In genomic region chr12:132156926-132157325, GRCh38 we compare ENCODE assay signal across 24 cellular contexts.
"Had no signal": no experiment of that assay in that cellular context is flagged by ENCODE, and none has a peak within 500 bp of the region (broad histone marks: within the 10 kb centered on the region; RNA-seq: fewer than 3 reads in every experiment).

No MANE protein-coding gene starts in this region.

- H3K79me2 ChIP-seq: hepatocyte had no signal

- H3K36me3 ChIP-seq: colonic mucosa, neural progenitor cell, prostate gland had no signal

- H2AFZ ChIP-seq: hepatocyte, neural progenitor cell had no signal

- FAIRE-seq: kidney had no signal

- H3K27ac ChIP-seq: colonic mucosa, esophagus muscularis mucosa, foreskin keratinocyte, gastroesophageal sphincter, heart left ventricle, hepatocyte, neural progenitor cell, prostate gland, right atrium auricular region, sigmoid colon, testis, tibial artery, upper lobe of left lung had no signal

- H3K4me1 ChIP-seq: colonic mucosa, foreskin keratinocyte, neural progenitor cell, prostate gland, testis had no signal

- H3K4me3 ChIP-seq: colonic mucosa, esophagus muscularis mucosa, gastroesophageal sphincter, heart left ventricle, hepatocyte, lung, neural progenitor cell, prostate gland, right atrium auricular region, sigmoid colon, testis, tibial artery, upper lobe of left lung had no signal

- ATAC-seq: foreskin keratinocyte; gastroesophageal sphincter; heart left ventricle; left lobe of liver; naive thymus-derived CD4-positive, alpha-beta T cell; stimulated activated effector memory CD8-positive, alpha-beta T cell treated with anti-CD3 and anti-CD28 coated beads, Interleukin-12 subunit alpha, Interleukin-12 subunit beta, amount 100 ng/mL, for 72 hours; stimulated activated naive CD8-positive, alpha-beta T cell treated with anti-CD3 and anti-CD28 coated beads, Interleukin-15, Interleukin-2, amounts not matched to agents 100 U/mL and 50 U/mL, for 24 hours had no signal

- H3K27me3 ChIP-seq: colonic mucosa, foreskin keratinocyte, heart left ventricle, hepatocyte, right atrium auricular region, sigmoid colon, testis, tibial artery, upper lobe of left lung had no signal

- H3K9me3 ChIP-seq: colonic mucosa, esophagus muscularis mucosa, gastroesophageal sphincter, heart left ventricle, prostate gland, right atrium auricular region, sigmoid colon, testis, tibial artery, upper lobe of left lung had no signal

- DNase-seq: colonic mucosa; effector CD8-positive, alpha-beta T cell; foreskin keratinocyte; heart left ventricle; kidney; nucleus accumbens; sigmoid colon; stimulated activated CD4-positive, alpha-beta T cell treated with anti-CD3 and anti-CD28 coated beads, Interleukin-2, amount 100 ng/mL, for 24 hours; stimulated activated CD4-positive, alpha-beta T cell treated with anti-CD3 and anti-CD28 coated beads, Interleukin-4, amount 100 ng/mL, for 24 hours; stimulated activated naive CD8-positive, alpha-beta T cell treated with anti-CD3 and anti-CD28 coated beads, Interleukin-15, Interleukin-2, amounts not matched to agents 100 U/mL and 50 U/mL, for 24 hours; substantia nigra; testis; tibial artery; upper lobe of left lung had no signal

- H3K4me2 ChIP-seq: hepatocyte, neural progenitor cell had no signal

- H3K9ac ChIP-seq: neural progenitor cell had no signal
